11 cellular contexts compared by ENCODE assay signal in the genomic region with DNA sequence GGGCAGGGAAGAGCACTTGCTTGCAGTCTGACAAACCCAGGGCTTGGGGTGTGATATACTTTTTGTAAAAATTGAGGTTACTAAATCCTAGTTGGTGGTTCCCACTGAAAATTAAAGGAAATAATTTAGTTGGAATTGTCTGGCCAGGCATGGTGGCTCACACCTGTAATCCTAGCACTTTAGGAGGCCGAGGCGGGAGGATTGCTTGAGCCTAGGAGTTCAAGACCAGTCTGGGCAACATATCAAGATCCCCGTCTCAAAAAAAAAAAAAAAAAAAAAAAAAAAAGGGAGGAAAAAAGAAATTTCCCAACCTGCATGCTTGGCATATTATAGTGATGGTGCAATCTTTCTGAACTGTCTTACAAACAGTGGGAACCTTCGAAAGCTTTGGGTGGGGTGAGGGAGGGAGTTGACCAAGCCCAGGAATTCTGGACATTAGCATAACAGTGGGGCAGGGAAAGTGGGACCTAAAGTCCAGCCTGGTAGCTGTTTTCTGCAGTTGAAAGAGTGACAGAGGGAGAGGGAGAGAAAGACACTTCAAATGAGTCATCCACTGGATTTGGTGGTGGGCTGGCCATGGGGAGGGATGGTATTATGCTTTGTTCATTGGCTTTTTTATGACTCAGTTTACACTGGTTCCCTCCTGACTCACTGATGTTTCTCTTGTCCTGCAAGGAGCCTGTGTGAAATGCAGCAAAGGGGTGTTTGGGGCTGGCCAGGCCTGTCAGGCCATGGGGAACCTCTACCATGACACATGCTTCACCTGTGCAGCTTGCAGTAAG. TPM values are rescaled to one million over a fixed set of nuclear protein-coding genes. Genes with fewer than 3 reads are reported as not detected.
DNase-seq lines count a peak whose midpoint lies in the region; ATAC-seq and TF ChIP-seq lines count a peak whose summit lies in the region.
"Had no signal": no experiment of that assay in that cellular context is flagged by ENCODE, and none has a peak within 500 bp of the region (broad histone marks: within the 10 kb centered on the region; RNA-seq: fewer than 3 reads in every experiment).

No MANE protein-coding gene starts in this region.

- H3K36me3 ChIP-seq in mesodermal cell (ENCODE audit: control insufficient read depth, insufficient read depth, low read length): peaks cover 10% of the 10 kb centered on the region

- peak overlapping the region; percentile 43 for H3K27ac ChIP-seq in mesodermal cell (ENCODE audit: low read depth, low read length, severe bottlenecking)
- H3K27ac ChIP-seq: skin epidermis had no signal

- TF ChIP-seq CTCF in epithelial cell of proximal tubule (conservative IDR thresholded peaks at IDR 0.05; ENCODE audit: low read depth, low read length): no peak

- in situ Hi-C loops in Caki2 (cut with HindIII; ENCODE audit: low pct_unique_long_range_greater_than_20kb, low sequenced_read_pairs): no loop called here

- H3K9me3 ChIP-seq in mesodermal cell (ENCODE audit: control insufficient read depth, low read length): no peaks in the 10 kb centered on the region

- ATAC-seq in HG02678 (IDR thresholded peaks at IDR 0.05; ENCODE audit: unreplicated experiment): no peak
- no peak for ATAC-seq in HG03108 (IDR thresholded peaks at IDR 0.05; ENCODE audit: unreplicated experiment)
- no peak for ATAC-seq in HG02610 (IDR thresholded peaks at IDR 0.05; ENCODE audit: unreplicated experiment)

- H3K4me1 ChIP-seq in mesodermal cell (ENCODE audit: control insufficient read depth, insufficient read depth, low read length, poor library complexity, severe bottlenecking): peaks cover 24% of the 10 kb centered on the region

- H3K4me3 ChIP-seq in epithelial cell of proximal tubule (ENCODE audit: low read depth, low read length) (no peak overlapping the region), mesodermal cell (ENCODE audit: extremely low read depth, insufficient read depth, low read length, poor library complexity, severe bottlenecking) (no peak overlapping the region)
- H3K4me3 ChIP-seq: skin epidermis had no signal

- WGBS in mesodermal cell (ENCODE audit: insufficient coverage in 2 of 2), 2 experiments: 50 to 51% methylated on average over 1 to 3 of the region's 4 CpGs

- DNase-seq in Caki2 (ENCODE audit: low read depth) (peak; percentile 47), NCI-H226 (peak; percentile 83), epithelial cell of proximal tubule (ENCODE audit: low read depth) (peak; percentile 88), NCI-H446 (lab: John Stamatoyannopoulos, UW) (no peak)
- DNase-seq: activated naive CD8-positive, alpha-beta T cell treated with anti-CD3 and anti-CD28 coated beads, Interleukin-2, amount 10 ng/mL, durations not matched to agents 7 days and 5 days; NCI-H526 had no signal

RNA-seq across cellular contexts. Expression of gene LIMD1, which starts 41.1 kb away (rescaled TPM):
- 11.6 and 16.4 TPM in 2 replicates for total RNA-seq in Caki2 (2014; rRNA removed; shearing (Covaris generic); ENCODE audit: low replicate concordance)
- 13.5 and 13.7 TPM in 2 replicates for total RNA-seq in epithelial cell of proximal tubule
- polyA plus RNA-seq in mesodermal cell (2013, experiment 1 of 2): 14.0 TPM
- polyA plus RNA-seq in mesodermal cell (2013, experiment 2 of 2): 8.5 TPM

RNA-seq across cellular contexts. Expression of gene SACM1L, which starts 53.5 kb away (rescaled TPM):
- 9.9 and 26.2 TPM in 2 replicates for total RNA-seq in Caki2 (2014; rRNA removed; shearing (Covaris generic); ENCODE audit: low replicate concordance)
- 15.2 and 23.8 TPM in 2 replicates for total RNA-seq in epithelial cell of proximal tubule
- polyA plus RNA-seq in mesodermal cell (2013, experiment 1 of 2): 35.1 TPM
- 37.1 TPM for polyA plus RNA-seq in mesodermal cell (2013, experiment 2 of 2)

Comparison
In these comparisons a context has a peak if more than half of its experiments do, and no peak if none do; other contexts are left out.
1. DNase-seq: peak in Caki2 (single experiment), NCI-H226 (single experiment) and epithelial cell of proximal tubule (single experiment); none in NCI-H446 (0 of 2).